ENCODE assay signal across 28 cellular contexts in genomic region chr1:3053366-3053980, GRCh38. TPM values are rescaled to one million over a fixed set of nuclear protein-coding genes. Genes with fewer than 3 reads are reported as not detected.
"Had no signal": no experiment of that assay in that cellular context is flagged by ENCODE, and none has a peak within 500 bp of the region (broad histone marks: within the 10 kb centered on the region; RNA-seq: fewer than 3 reads in every experiment).

No MANE protein-coding gene starts in this region.

- H3K27ac Mint-ChIP-seq: activated CD4-positive, alpha-beta T cell treated with anti-CD3 and anti-CD28 coated beads for 36 hours; activated naive CD8-positive, alpha-beta T cell treated with anti-CD3 and anti-CD28 coated beads for 36 hours; activated T-helper 1 cell treated with anti-CD3 and anti-CD28 coated beads, Interleukin-12 subunit alpha, Interleukin-12 subunit beta, Interleukin-2, Interleukin-4 antibody, amounts not matched to agents 30 ng/mL and 10 ng/mL and 1 ng/mL, durations not matched to agents 14 hours and 24 hours and 36 hours; neural progenitor cell; stimulated activated naive B cell treated with anti-CD40 and anti-IgM and Interleukin-4, amounts not matched to agents 10 μg/mL and 1 μg/mL and 100 μg/mL, for 72 hours had no signal

- H3K4me3 ChIP-seq: heart left ventricle, lower lobe of right lung, neural progenitor cell, psoas muscle, skin epidermis, testis, vagina had no signal

- H3K27me3 ChIP-seq: testis, vagina had no signal

- H3K4me1 Mint-ChIP-seq: activated CD4-positive, alpha-beta T cell treated with anti-CD3 and anti-CD28 coated beads for 36 hours; activated naive CD8-positive, alpha-beta T cell treated with anti-CD3 and anti-CD28 coated beads for 36 hours; neural progenitor cell; stimulated activated naive B cell treated with anti-CD40 and anti-IgM and Interleukin-4, amounts not matched to agents 10 μg/mL and 1 μg/mL and 100 μg/mL, for 72 hours had no signal

- H3K4me3 Mint-ChIP-seq: activated CD4-positive, alpha-beta T cell treated with anti-CD3 and anti-CD28 coated beads for 36 hours; activated naive CD8-positive, alpha-beta T cell treated with anti-CD3 and anti-CD28 coated beads for 36 hours; activated T-helper 1 cell treated with anti-CD3 and anti-CD28 coated beads, Interleukin-12 subunit alpha, Interleukin-12 subunit beta, Interleukin-2, Interleukin-4 antibody, amounts not matched to agents 30 ng/mL and 10 ng/mL and 1 ng/mL, durations not matched to agents 14 hours and 24 hours and 36 hours; naive B cell; neural progenitor cell; stimulated activated naive B cell treated with anti-CD40 and anti-IgM and Interleukin-4, amounts not matched to agents 10 μg/mL and 1 μg/mL and 100 μg/mL, for 72 hours had no signal

- H3K36me3 ChIP-seq: heart left ventricle, lower lobe of right lung, neural progenitor cell, vagina had no signal

- ATAC-seq: activated CD4-positive, alpha-beta T cell treated with anti-CD3 and anti-CD28 coated beads for 36 hours; heart left ventricle; left lobe of liver; lower lobe of right lung; psoas muscle; right cardiac atrium; stimulated activated naive B cell treated with anti-CD40 and anti-IgM and Interleukin-4, amounts not matched to agents 10 μg/mL and 1 μg/mL and 100 μg/mL, for 72 hours had no signal

- H3K36me3 Mint-ChIP-seq: activated naive CD8-positive, alpha-beta T cell treated with anti-CD3 and anti-CD28 coated beads for 36 hours; neural progenitor cell had no signal

- DNase-seq: activated CD4-positive, alpha-beta T cell treated with anti-CD3 and anti-CD28 coated beads for 36 hours; activated CD4-positive, alpha-beta T cell treated with anti-CD3 and anti-CD28 coated beads, Interleukin-2, amount 50 U/mL, for 4 hours; activated CD8-positive, alpha-beta memory T cell treated with anti-CD3 and anti-CD28 coated beads, Interleukin-2, amount 50 U/mL, for 48 hours; activated naive CD8-positive, alpha-beta T cell treated with anti-CD3 and anti-CD28 coated beads for 36 hours; cortex of kidney; lower lobe of right lung; mesendoderm; naive B cell; psoas muscle; stimulated activated CD4-positive, alpha-beta T cell treated with anti-CD3 and anti-CD28 coated beads, Interleukin-2, amount 100 ng/mL, for 24 hours; stimulated activated naive B cell treated with anti-CD40 and anti-IgM and Interleukin-4, amounts not matched to agents 10 μg/mL and 1 μg/mL and 100 μg/mL, for 72 hours; T-helper 9 cell; testis; trophoblast cell had no signal

RNA-seq across cellular contexts. Expression of gene PRDM16, which starts 15.5 kb away (rescaled TPM):
- total RNA-seq: activated CD8-positive, alpha-beta memory T cell treated with anti-CD3 and anti-CD28 coated beads for 36 hours; activated T-helper 1 cell treated with anti-CD3 and anti-CD28 coated beads, Interleukin-12 subunit alpha, Interleukin-12 subunit beta, Interleukin-2, Interleukin-4 antibody, amounts not matched to agents 30 ng/mL and 10 ng/mL and 1 ng/mL, durations not matched to agents 14 hours and 24 hours and 36 hours had no signal

RNA-seq across cellular contexts. Expression of gene ACTRT2, which starts 32.2 kb away (rescaled TPM):
- total RNA-seq: activated CD4-positive, alpha-beta T cell treated with anti-CD3 and anti-CD28 coated beads for 36 hours; activated CD8-positive, alpha-beta memory T cell treated with anti-CD3 and anti-CD28 coated beads for 36 hours; activated naive CD8-positive, alpha-beta T cell treated with anti-CD3 and anti-CD28 coated beads for 36 hours; activated T-helper 1 cell treated with anti-CD3 and anti-CD28 coated beads, Interleukin-12 subunit alpha, Interleukin-12 subunit beta, Interleukin-2, Interleukin-4 antibody, amounts not matched to agents 30 ng/mL and 10 ng/mL and 1 ng/mL, durations not matched to agents 14 hours and 24 hours and 36 hours; astrocyte; epithelial cell of proximal tubule; fibroblast of villous mesenchyme; heart left ventricle; left lobe of liver; lower lobe of right lung; mucosa of gallbladder; osteocyte; psoas muscle; right cardiac atrium; T-helper 1 cell treated with Interleukin-12 subunit alpha and Interleukin-12 subunit beta and Interleukin-4 antibody, amounts not matched to agents 30 ng/mL and 1 ng/mL, for 36 hours; vagina had no signal
